In genomic region chr3:5004319-5005152, GRCh38 we compare ENCODE assay signal across 21 cellular contexts. TPM values are rescaled to one million over a fixed set of nuclear protein-coding genes. Genes with fewer than 3 reads are reported as not detected.
DNase-seq lines count a peak whose midpoint lies in the region; ATAC-seq and TF ChIP-seq lines count a peak whose summit lies in the region.
"Had no signal": no experiment of that assay in that cellular context is flagged by ENCODE, and none has a peak within 500 bp of the region (broad histone marks: within the 10 kb centered on the region; RNA-seq: fewer than 3 reads in every experiment).

No MANE protein-coding gene starts in this region.

- H3K9me3 Mint-ChIP-seq in T-helper 1 cell treated with Interleukin-12 subunit alpha and Interleukin-12 subunit beta and Interleukin-4 antibody, amounts not matched to agents 30 μg/mL and 1 μg/mL, for 36 hours = no peaks in the 10 kb centered on the region
- H3K9me3 Mint-ChIP-seq in endodermal cell = no peaks in the 10 kb centered on the region

- H3K27me3 Mint-ChIP-seq in T-helper 1 cell treated with Interleukin-12 subunit alpha and Interleukin-12 subunit beta and Interleukin-4 antibody, amounts not matched to agents 30 μg/mL and 1 μg/mL, for 36 hours (ENCODE audit: low read depth) = no peaks in the 10 kb centered on the region
- H3K27me3 Mint-ChIP-seq in endodermal cell (ENCODE audit: insufficient read depth) = no peaks in the 10 kb centered on the region

- no peak for DNase-seq in T-helper 1 cell
- peak; percentile 81 for DNase-seq in RWPE2 (ENCODE audit: low spot score)
- DNase-seq in endodermal cell = peak; percentile 42
- DNase-seq in sigmoid colon = peak; percentile 46
- no peak for DNase-seq in prostate gland (ENCODE audit: low spot score)
- DNase-seq in stimulated activated CD4-positive, alpha-beta T cell treated with anti-CD3 and anti-CD28 coated beads, Interleukin-4, amount 100 ng/mL, for 1 hour = no peak
- DNase-seq: activated CD4-positive, alpha-beta T cell treated with anti-CD3 and anti-CD28 coated beads, Interleukin-2, amount 50 U/mL, for 1 hour; anterior cingulate cortex; DMS153; gastrocnemius medialis; GOT3; left lung; NCI-H1048; NCI-H2081; NCI-H526; stimulated activated CD4-positive, alpha-beta T cell treated with anti-CD3 and anti-CD28 coated beads, Interleukin-4, amount 100 ng/mL, for 4 hours; stimulated activated CD8-positive, alpha-beta memory T cell treated with anti-CD3 and anti-CD28 coated beads, Interleukin-4, amount 100 ng/mL, for 48 hours had no signal

- H3K36me3 ChIP-seq in RWPE2 (ENCODE audit: low read depth) = no peaks in the 10 kb centered on the region
- H3K36me3 ChIP-seq in endodermal cell (ENCODE audit: control insufficient read depth, insufficient read depth, low read length) = no peaks in the 10 kb centered on the region
- no peaks in the 10 kb centered on the region for H3K36me3 ChIP-seq in sigmoid colon
- no peaks in the 10 kb centered on the region for H3K36me3 ChIP-seq in prostate gland
- H3K36me3 ChIP-seq: BLaER1, gastrocnemius medialis, left lung had no signal

- TF ChIP-seq EP300 in sigmoid colon (IDR thresholded peaks at IDR 0.05) = no peak

- H3K27me3 ChIP-seq in RWPE2 (ENCODE audit: insufficient read depth, poor library complexity, severe bottlenecking) = no peaks in the 10 kb centered on the region
- no peaks in the 10 kb centered on the region for H3K27me3 ChIP-seq in endodermal cell (ENCODE audit: control insufficient read depth, insufficient read depth, low read length, poor library complexity, severe bottlenecking)
- H3K27me3 ChIP-seq in sigmoid colon = no peaks in the 10 kb centered on the region
- H3K27me3 ChIP-seq in prostate gland (replicated peaks; ENCODE audit: insufficient read depth) = no peaks in the 10 kb centered on the region
- H3K27me3 ChIP-seq: BLaER1, gastrocnemius medialis, left lung had no signal

- 83 to 89% methylated on average over 7 to 12 of the region's 12 CpGs for WGBS in endodermal cell (ENCODE audit: insufficient coverage in 1 of 2, insufficient read length in 1 of 2), 2 experiments
- WGBS in sigmoid colon, 2 donors = 93 to 94% methylated on average over 12 of the region's 12 CpGs
- 75% methylated on average over 12 of the region's 12 CpGs for WGBS in prostate gland

- no peaks in the 10 kb centered on the region for H3K9me3 ChIP-seq in RWPE2 (ENCODE audit: severe bottlenecking)
- no peaks in the 10 kb centered on the region for H3K9me3 ChIP-seq in endodermal cell (ENCODE audit: control insufficient read depth, low read length)
- no peaks in the 10 kb centered on the region for H3K9me3 ChIP-seq in sigmoid colon
- no peaks in the 10 kb centered on the region for H3K9me3 ChIP-seq in prostate gland
- H3K9me3 ChIP-seq: BLaER1, gastrocnemius medialis, left lung had no signal

- no peak for TF ChIP-seq POLR2A in sigmoid colon (IDR thresholded peaks at IDR 0.05)
- TF ChIP-seq POLR2A in prostate gland (IDR thresholded peaks at IDR 0.05) = no peak

- no peak overlapping the region for H3K4me3 ChIP-seq in RWPE2 (ENCODE audit: severe bottlenecking)
- no peak overlapping the region for H3K4me3 ChIP-seq in endodermal cell (ENCODE audit: low read length)
- H3K4me3 ChIP-seq in sigmoid colon = no peak overlapping the region
- no peak overlapping the region for H3K4me3 ChIP-seq in prostate gland
- H3K4me3 ChIP-seq: BLaER1, gastrocnemius medialis, left lung had no signal

- H3K4me1 ChIP-seq in RWPE2 (ENCODE audit: insufficient read depth, poor library complexity, severe bottlenecking) (peaks cover 29% of the 10 kb centered on the region), endodermal cell (ENCODE audit: control insufficient read depth, insufficient read depth, low read length) (peaks cover 13% of the 10 kb centered on the region), sigmoid colon (no peaks in the 10 kb centered on the region), prostate gland (replicated peaks) (no peaks in the 10 kb centered on the region)
- H3K4me1 ChIP-seq: gastrocnemius medialis had no signal

- intact Hi-C loops in sigmoid colon (cut with DNase I) = no loop called here
- intact Hi-C loops in prostate gland (cut with DNase I) = no loop called here

- TF ChIP-seq CTCF in RWPE2 (IDR thresholded peaks at IDR 0.05; ENCODE audit: poor library complexity, severe bottlenecking) (no peak), endodermal cell (conservative IDR thresholded peaks at IDR 0.05) (no peak), sigmoid colon (IDR thresholded peaks at IDR 0.05) (no peak), prostate gland (IDR thresholded peaks at IDR 0.05) (no peak)

- H3K9ac ChIP-seq in endodermal cell (ENCODE audit: extremely low read depth, low read length, poor library complexity, severe bottlenecking) = no peak overlapping the region
- H3K9ac ChIP-seq: BLaER1 had no signal

- H3K27ac Mint-ChIP-seq in T-helper 1 cell treated with Interleukin-12 subunit alpha and Interleukin-12 subunit beta and Interleukin-4 antibody, amounts not matched to agents 30 μg/mL and 1 μg/mL, for 36 hours = peak overlapping the region; percentile 85
- H3K27ac Mint-ChIP-seq in endodermal cell = no peak overlapping the region

- H3K4me3 Mint-ChIP-seq in T-helper 1 cell treated with Interleukin-12 subunit alpha and Interleukin-12 subunit beta and Interleukin-4 antibody, amounts not matched to agents 30 μg/mL and 1 μg/mL, for 36 hours = no peak overlapping the region
- H3K4me3 Mint-ChIP-seq in endodermal cell = no peak overlapping the region

- no peaks in the 10 kb centered on the region for H3K36me3 Mint-ChIP-seq in T-helper 1 cell treated with Interleukin-12 subunit alpha and Interleukin-12 subunit beta and Interleukin-4 antibody, amounts not matched to agents 30 μg/mL and 1 μg/mL, for 36 hours (ENCODE audit: low read depth)
- no peaks in the 10 kb centered on the region for H3K36me3 Mint-ChIP-seq in endodermal cell (ENCODE audit: low read depth)

- H3K27ac ChIP-seq in RWPE2 (ENCODE audit: poor library complexity, severe bottlenecking) (peak overlapping the region; percentile 17), endodermal cell (ENCODE audit: low read depth, low read length) (no peak overlapping the region), sigmoid colon (no peak overlapping the region), prostate gland (no peak overlapping the region)
- H3K27ac ChIP-seq: 22Rv1, BLaER1, gastrocnemius medialis, left lung had no signal

- H3K4me1 Mint-ChIP-seq in T-helper 1 cell treated with Interleukin-12 subunit alpha and Interleukin-12 subunit beta and Interleukin-4 antibody, amounts not matched to agents 30 μg/mL and 1 μg/mL, for 36 hours (ENCODE audit: low read depth) = peaks cover 63% of the 10 kb centered on the region
- H3K4me1 Mint-ChIP-seq in endodermal cell = peaks cover 11% of the 10 kb centered on the region

- ATAC-seq in RWPE2 (ENCODE audit: low read depth) = peak; percentile 82
- ATAC-seq in HG03460 (IDR thresholded peaks at IDR 0.05; ENCODE audit: unreplicated experiment) = no peak
- ATAC-seq: gastrocnemius medialis, left lung had no signal

RNA-seq across cellular contexts. Expression of gene BHLHE40, which starts 25.3 kb away (rescaled TPM):
- total RNA-seq in endodermal cell = 1 to 10 TPM; 2.6 to 2.9 TPM
- 8.3 TPM for polyA plus RNA-seq in endodermal cell (2013, experiment 1 of 2)
- polyA plus RNA-seq in endodermal cell (2013, experiment 2 of 2) = 14.0 TPM
- total RNA-seq in sigmoid colon = 10 to 100 TPM; 12.5 to 81.9 (median 24.3) TPM
- 10 to 100 TPM; 11.1 to 32.2 (median 22.2) TPM for polyA plus RNA-seq in sigmoid colon
- total RNA-seq in prostate gland = 10 to 100 TPM; 32.3 to 52.0 TPM

Comparison
In these comparisons a context has a peak if more than half of its experiments do, and no peak if none do; other contexts are left out.
1. DNase-seq: peak in RWPE2 (single experiment), endodermal cell (single experiment) and sigmoid colon (single experiment); none in T-helper 1 cell (0 of 5), prostate gland (single experiment) and stimulated activated CD4-positive, alpha-beta T cell treated with anti-CD3 and anti-CD28 coated beads, Interleukin-4, amount 100 ng/mL, for 1 hour (single experiment).